ENCODE assay signal across 10 cellular contexts in genomic region chr4:57219389-57219890, GRCh38.
"Had no signal": no experiment of that assay in that cellular context is flagged by ENCODE, and none has a peak within 500 bp of the region (broad histone marks: within the 10 kb centered on the region; RNA-seq: fewer than 3 reads in every experiment).

No MANE protein-coding gene starts in this region.

- ATAC-seq: effector memory CD8-positive, alpha-beta T cell; naive thymus-derived CD4-positive, alpha-beta T cell had no signal

- H3K4me1 ChIP-seq: esophagus muscularis mucosa, right atrium auricular region had no signal

- H3K36me3 ChIP-seq: esophagus muscularis mucosa, right atrium auricular region had no signal

- DNase-seq: effector memory CD8-positive, alpha-beta T cell; kidney glomerular epithelial cell; naive thymus-derived CD4-positive, alpha-beta T cell; posterior cingulate gyrus; small intestine; stimulated activated CD4-positive, alpha-beta T cell treated with anti-CD3 and anti-CD28 coated beads, Interleukin-2, amount 100 ng/mL, for 48 hours; stimulated activated naive CD4-positive, alpha-beta T cell treated with Interleukin-2 at 50 U/mL for 16 hours; trophoblast cell had no signal

- H3K4me3 ChIP-seq: esophagus muscularis mucosa, right atrium auricular region had no signal

- H3K27me3 ChIP-seq: esophagus muscularis mucosa, right atrium auricular region had no signal

- H3K9me3 ChIP-seq: esophagus muscularis mucosa had no signal
